ENCODE assay signal across 16 cellular contexts in the genomic region with DNA sequence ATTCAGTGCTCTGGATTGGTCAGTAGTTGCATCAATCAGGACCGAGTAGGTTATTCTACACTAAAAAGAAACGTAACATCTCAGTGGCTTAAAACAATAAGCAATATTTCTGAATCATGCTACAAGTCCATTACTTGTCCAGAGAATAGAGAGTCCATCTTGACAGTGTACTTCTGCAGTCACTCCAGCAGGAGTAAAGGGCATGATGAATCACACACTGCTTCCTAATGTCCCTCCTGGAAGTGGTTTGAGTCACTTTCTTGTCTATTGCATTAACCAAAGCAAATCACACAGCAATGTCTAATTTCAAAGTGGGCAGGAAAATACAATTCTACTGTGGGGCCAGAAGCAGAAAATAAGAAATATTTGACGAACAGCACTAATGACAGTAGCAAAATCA.
DNase-seq lines count a peak whose midpoint lies in the region; ATAC-seq, FAIRE-seq and TF ChIP-seq lines count a peak whose summit lies in the region.
"Had no signal": no experiment of that assay in that cellular context is flagged by ENCODE, and none has a peak within 500 bp of the region (broad histone marks: within the 10 kb centered on the region; RNA-seq: fewer than 3 reads in every experiment).

No MANE protein-coding gene starts in this region.

- H3K4me3 ChIP-seq in AG04450 (ENCODE audit: low read depth, low read length) (no peak overlapping the region), bronchial epithelial cell (ENCODE audit: low read depth, low read length) (no peak overlapping the region), left lung (no peak overlapping the region)
- H3K4me3 ChIP-seq: SJCRH30 had no signal

- CTCF ChIA-PET in AG04450 (lab: Charles Lee) = interaction anchor here (1.0 to 1.9 kb wide), 3 partner anchors 8 to 73 kb away, joined by 3 to 4 read pairs (median 4); no protein-coding TSS in a partner anchor

- POLR2A ChIA-PET in AG04450 (lab: Yijun Ruan, JAX) = no interaction called here

- DNase-seq in AG04450 (ENCODE audit: low read depth, low spot score) (peak; percentile 52), HT1080 (ENCODE audit: low read depth) (peak; percentile 71), bronchial epithelial cell (ENCODE audit: low read depth) (peak; percentile 62), left lung (no peak), D721Med (ENCODE audit: insufficient read length, low spot score) (no peak), NCI-H510A treated with DMSO at 0.1 percent for 48 hours (lab: John Stamatoyannopoulos, UW) (no peak), NOMO-1 treated with dmso at 0.1 percent for 144 hours (lab: John Stamatoyannopoulos, UW; ENCODE audit: unreplicated experiment) (no peak)
- DNase-seq: activated naive CD8-positive, alpha-beta T cell treated with anti-CD3 and anti-CD28 coated beads, Interleukin-2, amount 10 ng/mL, durations not matched to agents 7 days and 5 days; effector CD4-positive, alpha-beta T cell; hypothalamus; NCI-H1417 treated with DMSO at 0.1 percent for 48 hours; NCI-H748 treated with DMSO at 0.1 percent for 48 hours; SJCRH30; WERI-Rb-1 had no signal

- H3K36me3 ChIP-seq in bronchial epithelial cell (ENCODE audit: control insufficient read depth, insufficient read depth, low read length) (no peaks in the 10 kb centered on the region), left lung (no peaks in the 10 kb centered on the region)
- H3K36me3 ChIP-seq: SJCRH30, WERI-Rb-1 had no signal

- FAIRE-seq in bronchial epithelial cell (lab: Jason Lieb, UNC) (no peak), D721Med (lab: Jason Lieb, UNC) (no peak)

- H3K9me3 ChIP-seq in AG04450 (ENCODE audit: control insufficient read depth, insufficient read depth, low read length) (no peaks in the 10 kb centered on the region), left lung (no peaks in the 10 kb centered on the region)
- H3K9me3 ChIP-seq: SJCRH30 had no signal

- ATAC-seq in left lung = peak; percentile 43
- no peak for ATAC-seq in HG03432 (IDR thresholded peaks at IDR 0.05; ENCODE audit: unreplicated experiment)
- ATAC-seq: stimulated activated effector memory CD8-positive, alpha-beta T cell treated with anti-CD3 and anti-CD28 coated beads, Interleukin-12 subunit alpha, Interleukin-12 subunit beta, amount 100 ng/mL, for 72 hours had no signal

- peaks cover 0 to 6% of the 10 kb centered on the region in 2 donors for H3K4me1 ChIP-seq in left lung

- intact Hi-C loops in left lung (cut with DNase I) = no loop called here

- H3K27ac ChIP-seq in AG04450 (ENCODE audit: low read depth, low read length) (no peak overlapping the region), left lung (no peak overlapping the region)
- H3K27ac ChIP-seq: SJCRH30, WERI-Rb-1 had no signal

- peak; percentile 31; the same call in 1 of the 2 replicates for TF ChIP-seq CTCF in AG04450 (IDR thresholded peaks at IDR 0.05; ENCODE audit: low read depth, low read length)
- TF ChIP-seq CTCF in bronchial epithelial cell (IDR thresholded peaks at IDR 0.05; ENCODE audit: insufficient read depth, low read length, severe bottlenecking) = peak; percentile 11
- TF ChIP-seq CTCF in left lung (IDR thresholded peaks at IDR 0.05) = no peak
- no peak for TF ChIP-seq CTCF in D721Med (IDR thresholded peaks at IDR 0.05; ENCODE audit: insufficient read depth, missing control alignments)

- no peaks in the 10 kb centered on the region for H3K27me3 ChIP-seq in AG04450 (ENCODE audit: control insufficient read depth, insufficient read depth, low read length)
- peaks cover 2% of the 10 kb centered on the region for H3K27me3 ChIP-seq in bronchial epithelial cell (ENCODE audit: control insufficient read depth, insufficient read depth, low read length)
- H3K27me3 ChIP-seq in left lung = no peaks in the 10 kb centered on the region
- H3K27me3 ChIP-seq: SJCRH30 had no signal

Comparison
In these comparisons a context has a peak if more than half of its experiments do, and no peak if none do; other contexts are left out.
1. DNase-seq: peak in AG04450 (single experiment), HT1080 (single experiment) and bronchial epithelial cell (single experiment); none in left lung (0 of 2), D721Med (single experiment), NCI-H510A treated with DMSO at 0.1 percent for 48 hours (single experiment) and NOMO-1 treated with dmso at 0.1 percent for 144 hours (single experiment).
2. CTCF ChIP-seq: peak in AG04450 (single experiment) and bronchial epithelial cell (single experiment); none in left lung (0 of 2) and D721Med (single experiment).